9 cellular contexts compared by ENCODE assay signal in the genomic region with DNA sequence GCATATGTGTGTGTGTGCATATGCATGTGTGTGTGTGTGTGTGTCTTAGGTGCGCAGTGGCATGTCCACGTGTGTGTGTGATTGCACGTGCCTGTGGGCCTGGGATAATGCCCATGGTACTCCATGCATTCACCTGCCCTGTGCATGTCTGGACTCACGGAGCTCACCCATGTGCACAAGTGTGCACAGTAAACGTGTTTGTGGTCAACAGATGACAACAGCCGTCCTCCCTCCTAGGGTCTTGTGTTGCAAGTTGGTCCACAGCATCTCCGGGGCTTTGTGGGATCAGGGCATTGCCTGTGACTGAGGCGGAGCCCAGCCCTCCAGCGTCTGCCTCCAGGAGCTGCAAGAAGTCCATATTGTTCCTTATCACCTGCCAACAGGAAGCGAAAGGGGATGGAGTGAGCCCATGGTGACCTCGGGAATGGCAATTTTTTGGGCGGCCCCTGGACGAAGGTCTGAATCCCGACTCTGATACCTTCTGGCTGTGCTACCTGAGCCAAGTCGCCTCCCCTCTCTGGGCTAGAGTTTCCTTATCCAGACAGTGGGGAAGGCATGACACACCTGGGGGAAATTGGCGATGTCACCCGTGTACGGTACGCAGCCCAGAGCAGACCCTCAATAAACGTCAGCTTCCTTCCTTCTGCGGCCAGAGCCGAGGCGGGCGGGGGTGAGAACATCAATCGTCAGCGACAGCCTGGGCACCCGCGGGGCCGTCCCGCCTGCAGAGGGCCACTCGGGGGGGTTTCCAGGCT. TPM values are rescaled to one million over a fixed set of nuclear protein-coding genes. Genes with fewer than 3 reads are reported as not detected.
DNase-seq lines count a peak whose midpoint lies in the region; ATAC-seq and TF ChIP-seq lines count a peak whose summit lies in the region.
"Had no signal": no experiment of that assay in that cellular context is flagged by ENCODE, and none has a peak within 500 bp of the region (broad histone marks: within the 10 kb centered on the region; RNA-seq: fewer than 3 reads in every experiment).

No MANE protein-coding gene starts in this region.

- no peak overlapping the region for H3K4me3 Mint-ChIP-seq in WTC11

- DNase-seq in T follicular helper cell (ENCODE audit: low read depth) (peak; percentile 60), WTC11 (ENCODE audit: low spot score) (no peak), anterior cingulate cortex (lab: John Stamatoyannopoulos, UW) (no peak), D341Med (ENCODE audit: low spot score) (no peak), NCI-H1105 treated with DMSO at 0.1 percent for 48 hours (lab: John Stamatoyannopoulos, UW) (no peak)
- DNase-seq in activated naive CD8-positive, alpha-beta T cell treated with anti-CD3 and anti-CD28 coated beads, Interleukin-2, amount 50 U/mL, for 16 hours (ENCODE audit: low read depth, low spot score): peak; percentile 54
- DNase-seq in stimulated activated CD8-positive, alpha-beta memory T cell treated with anti-CD3 and anti-CD28 coated beads, Interleukin-12 subunit alpha, Interleukin-12 subunit beta, amount 100 ng/mL, for 4 hours (ENCODE audit: low read depth): peak; percentile 83
- DNase-seq: IMR-90 had no signal

- no peaks in the 10 kb centered on the region for H3K4me1 Mint-ChIP-seq in WTC11

- ATAC-seq in GM21390 (IDR thresholded peaks at IDR 0.05; ENCODE audit: unreplicated experiment) (peak; percentile 33), WTC11 (no peak)

- CTCF ChIA-PET in WTC11 (lab: Charles Lee): interaction anchor here (0.6 to 1.5 kb wide), 5 partner anchors 44 to 270 kb away, joined by 3 to 5 read pairs (median 3); no protein-coding TSS in a partner anchor

- POLR2A ChIA-PET in WTC11 (lab: Charles Lee): no interaction called here

- peaks cover 6% of the 10 kb centered on the region; the same call in 1 of the 2 replicates for H3K36me3 Mint-ChIP-seq in WTC11

- H3K27me3 Mint-ChIP-seq in WTC11 (ENCODE audit: low read depth): no peaks in the 10 kb centered on the region; the same call in 1 of the 2 replicates

- H3K27ac Mint-ChIP-seq in WTC11: no peak overlapping the region

- H3K9me3 Mint-ChIP-seq in WTC11: peaks cover 14% of the 10 kb centered on the region

- no peak for TF ChIP-seq CTCF in WTC11 (IDR thresholded peaks at IDR 0.05)

TF ChIP-seq in WTC11, 78 proteins besides CTCF, POLR2A, EP300 and RAD21:
- TF ChIP-seq CREM (CRISPR knock-in tag; IDR thresholded peaks at IDR 0.05) (no peak), ZNF416 (CRISPR knock-in tag; IDR thresholded peaks at IDR 0.05) (no peak), ZNF396 (CRISPR knock-in tag; IDR thresholded peaks at IDR 0.05; ENCODE audit: borderline replicate concordance) (no peak), NR2C2 (CRISPR knock-in tag; IDR thresholded peaks at IDR 0.05) (no peak), ZNF121 (CRISPR knock-in tag; IDR thresholded peaks at IDR 0.05) (no peak), ZNF138 (CRISPR knock-in tag; conservative IDR thresholded peaks at IDR 0.05) (no peak)
- TF ChIP-seq, protein P1, sequence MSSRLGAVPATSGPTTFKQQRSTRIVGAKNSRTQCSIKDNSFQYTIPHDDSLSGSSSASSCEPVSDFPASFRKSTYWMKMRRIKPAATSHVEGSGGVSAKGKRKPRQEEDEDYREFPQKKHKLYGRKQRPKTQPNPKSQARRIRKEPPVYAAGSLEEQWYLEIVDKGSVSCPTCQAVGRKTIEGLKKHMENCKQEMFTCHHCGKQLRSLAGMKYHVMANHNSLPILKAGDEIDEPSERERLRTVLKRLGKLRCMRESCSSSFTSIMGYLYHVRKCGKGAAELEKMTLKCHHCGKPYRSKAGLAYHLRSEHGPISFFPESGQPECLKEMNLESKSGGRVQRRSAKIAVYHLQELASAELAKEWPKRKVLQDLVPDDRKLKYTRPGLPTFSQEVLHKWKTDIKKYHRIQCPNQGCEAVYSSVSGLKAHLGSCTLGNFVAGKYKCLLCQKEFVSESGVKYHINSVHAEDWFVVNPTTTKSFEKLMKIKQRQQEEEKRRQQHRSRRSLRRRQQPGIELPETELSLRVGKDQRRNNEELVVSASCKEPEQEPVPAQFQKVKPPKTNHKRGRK (CRISPR knock-in tag; IDR thresholded peaks at IDR 0.05; ENCODE audit: borderline replicate concordance): no peak
- TF ChIP-seq, protein P2, sequence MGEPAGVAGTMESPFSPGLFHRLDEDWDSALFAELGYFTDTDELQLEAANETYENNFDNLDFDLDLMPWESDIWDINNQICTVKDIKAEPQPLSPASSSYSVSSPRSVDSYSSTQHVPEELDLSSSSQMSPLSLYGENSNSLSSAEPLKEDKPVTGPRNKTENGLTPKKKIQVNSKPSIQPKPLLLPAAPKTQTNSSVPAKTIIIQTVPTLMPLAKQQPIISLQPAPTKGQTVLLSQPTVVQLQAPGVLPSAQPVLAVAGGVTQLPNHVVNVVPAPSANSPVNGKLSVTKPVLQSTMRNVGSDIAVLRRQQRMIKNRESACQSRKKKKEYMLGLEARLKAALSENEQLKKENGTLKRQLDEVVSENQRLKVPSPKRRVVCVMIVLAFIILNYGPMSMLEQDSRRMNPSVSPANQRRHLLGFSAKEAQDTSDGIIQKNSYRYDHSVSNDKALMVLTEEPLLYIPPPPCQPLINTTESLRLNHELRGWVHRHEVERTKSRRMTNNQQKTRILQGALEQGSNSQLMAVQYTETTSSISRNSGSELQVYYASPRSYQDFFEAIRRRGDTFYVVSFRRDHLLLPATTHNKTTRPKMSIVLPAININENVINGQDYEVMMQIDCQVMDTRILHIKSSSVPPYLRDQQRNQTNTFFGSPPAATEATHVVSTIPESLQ (CRISPR knock-in tag; IDR thresholded peaks at IDR 0.05): no peak
- TF ChIP-seq, protein P3, sequence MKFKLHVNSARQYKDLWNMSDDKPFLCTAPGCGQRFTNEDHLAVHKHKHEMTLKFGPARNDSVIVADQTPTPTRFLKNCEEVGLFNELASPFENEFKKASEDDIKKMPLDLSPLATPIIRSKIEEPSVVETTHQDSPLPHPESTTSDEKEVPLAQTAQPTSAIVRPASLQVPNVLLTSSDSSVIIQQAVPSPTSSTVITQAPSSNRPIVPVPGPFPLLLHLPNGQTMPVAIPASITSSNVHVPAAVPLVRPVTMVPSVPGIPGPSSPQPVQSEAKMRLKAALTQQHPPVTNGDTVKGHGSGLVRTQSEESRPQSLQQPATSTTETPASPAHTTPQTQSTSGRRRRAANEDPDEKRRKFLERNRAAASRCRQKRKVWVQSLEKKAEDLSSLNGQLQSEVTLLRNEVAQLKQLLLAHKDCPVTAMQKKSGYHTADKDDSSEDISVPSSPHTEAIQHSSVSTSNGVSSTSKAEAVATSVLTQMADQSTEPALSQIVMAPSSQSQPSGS (CRISPR knock-in tag; IDR thresholded peaks at IDR 0.05; ENCODE audit: borderline replicate concordance, low read depth): no peak

RNA-seq across cellular contexts. Expression of a gene that starts 47.6 kb away (rescaled TPM):
- 0.27 to 0.70 TPM (median 0.32 TPM) in 3 replicates for total RNA-seq in WTC11 (2021)

Comparison
In these comparisons a context has a peak if more than half of its experiments do, and no peak if none do; other contexts are left out.
1. DNase-seq: peak in T follicular helper cell (single experiment), activated naive CD8-positive, alpha-beta T cell treated with anti-CD3 and anti-CD28 coated beads, Interleukin-2, amount 50 U/mL, for 16 hours (single experiment) and stimulated activated CD8-positive, alpha-beta memory T cell treated with anti-CD3 and anti-CD28 coated beads, Interleukin-12 subunit alpha, Interleukin-12 subunit beta, amount 100 ng/mL, for 4 hours (single experiment); none in WTC11 (single experiment), anterior cingulate cortex (0 of 58), D341Med (single experiment) and NCI-H1105 treated with DMSO at 0.1 percent for 48 hours (single experiment).